ENCODE assay signal across 14 cellular contexts in genomic region chr16:86091976-86092375, GRCh38.
DNase-seq lines count a peak whose midpoint lies in the region; TF ChIP-seq lines count a peak whose summit lies in the region.
"Had no signal": no experiment of that assay in that cellular context is flagged by ENCODE, and none has a peak within 500 bp of the region (broad histone marks: within the 10 kb centered on the region; RNA-seq: fewer than 3 reads in every experiment).

No MANE protein-coding gene starts in this region.

- no peak overlapping the region for H2BK5ac ChIP-seq in mesenchymal stem cell (ENCODE audit: low read depth, low read length, poor library complexity, severe bottlenecking)

- H3K36me3 ChIP-seq in Peyer's patch (no peaks in the 10 kb centered on the region), mesenchymal stem cell (ENCODE audit: control insufficient read depth in 1 of 2, insufficient read depth in 2 of 2, low read depth in 1 of 2, low read length in 2 of 2) (no peaks in the 10 kb centered on the region), suprapubic skin (no peaks in the 10 kb centered on the region)
- H3K36me3 ChIP-seq: BE2C, HAP-1 had no signal

- TF ChIP-seq POLR2A in Peyer's patch (IDR thresholded peaks at IDR 0.05): no peak
- TF ChIP-seq POLR2A in suprapubic skin (IDR thresholded peaks at IDR 0.05): no peak

- no peak overlapping the region for H3K14ac ChIP-seq in mesenchymal stem cell (ENCODE audit: low read length in 2 of 2)

- H3K23ac ChIP-seq in mesenchymal stem cell (ENCODE audit: low read length in 2 of 2): no peak overlapping the region

- H2AFZ ChIP-seq in mesenchymal stem cell (ENCODE audit: low read depth, low read length): no peak overlapping the region

- H2BK15ac ChIP-seq in mesenchymal stem cell (ENCODE audit: low read depth, poor library complexity, severe bottlenecking): no peak overlapping the region

- TF ChIP-seq EP300 in suprapubic skin (IDR thresholded peaks at IDR 0.05): no peak

- H2BK12ac ChIP-seq in mesenchymal stem cell (ENCODE audit: low read length in 2 of 2): no peak overlapping the region

- no peak overlapping the region for H3K4me2 ChIP-seq in mesenchymal stem cell (ENCODE audit: low read length, poor library complexity, severe bottlenecking)

- H2BK120ac ChIP-seq in mesenchymal stem cell (ENCODE audit: low read depth, low read length): no peak overlapping the region

- H3K9me3 ChIP-seq in Peyer's patch (no peaks in the 10 kb centered on the region), mesenchymal stem cell (ENCODE audit: control insufficient read depth, low read length) (no peaks in the 10 kb centered on the region), suprapubic skin (no peaks in the 10 kb centered on the region)
- H3K9me3 ChIP-seq: BE2C, HAP-1 had no signal

- H4K8ac ChIP-seq in mesenchymal stem cell (ENCODE audit: low read length): peak overlapping the region; percentile 17

- H3K9ac ChIP-seq in mesenchymal stem cell (ENCODE audit: low read length): no peak overlapping the region

- peaks cover 11% of the 10 kb centered on the region for H3K4me1 Mint-ChIP-seq in CD14-positive monocyte

- WGBS in mesenchymal stem cell: 96% methylated on average over 6 of the region's 7 CpGs
- 87% methylated on average over 7 of the region's 7 CpGs for WGBS in suprapubic skin

- no peak overlapping the region for H2AK5ac ChIP-seq in mesenchymal stem cell (ENCODE audit: low read length, severe bottlenecking)

- H3K27me3 Mint-ChIP-seq in CD14-positive monocyte (ENCODE audit: low read depth in 3 of 3): peaks cover 2 to 8% (median 4%) of the 10 kb centered on the region in 3 donors
- H3K27me3 Mint-ChIP-seq: CD4-positive, alpha-beta T cell had no signal

- no peak overlapping the region for H3K27ac ChIP-seq in Peyer's patch
- H3K27ac ChIP-seq in mesenchymal stem cell (ENCODE audit: low read length, poor library complexity, severe bottlenecking): no peak overlapping the region
- H3K27ac ChIP-seq in suprapubic skin: no peak overlapping the region
- H3K27ac ChIP-seq: HL-60 had no signal

- H3K27me3 ChIP-seq in Peyer's patch: no peaks in the 10 kb centered on the region
- H3K27me3 ChIP-seq in mesenchymal stem cell (ENCODE audit: control insufficient read depth in 1 of 2, insufficient read depth in 1 of 2, low read length in 2 of 2): peaks cover 0 to 44% of the 10 kb centered on the region in 2 experiments
- peaks cover 40% of the 10 kb centered on the region for H3K27me3 ChIP-seq in suprapubic skin
- H3K27me3 ChIP-seq: BE2C had no signal

- no peaks in the 10 kb centered on the region for H3K79me1 ChIP-seq in mesenchymal stem cell (replicated peaks; ENCODE audit: low read length, poor library complexity, severe bottlenecking)

- H3K4me3 Mint-ChIP-seq in CD14-positive monocyte: no peak overlapping the region
- H3K4me3 Mint-ChIP-seq: CD4-positive, alpha-beta T cell had no signal

- H3K4me3 ChIP-seq in Peyer's patch: no peak overlapping the region
- no peak overlapping the region for H3K4me3 ChIP-seq in mesenchymal stem cell (ENCODE audit: insufficient read depth in 1 of 2, low read depth in 1 of 2, low read length in 2 of 2)
- no peak overlapping the region for H3K4me3 ChIP-seq in suprapubic skin
- H3K4me3 ChIP-seq: HAP-1 had no signal

- intact Hi-C loops in CD14-positive monocyte (cut with micrococcal nuclease): no loop called here

- no peaks in the 10 kb centered on the region for H3K36me3 Mint-ChIP-seq in CD14-positive monocyte

- H3K18ac ChIP-seq in mesenchymal stem cell (ENCODE audit: low read depth in 1 of 2, low read length in 2 of 2): no peak overlapping the region

- DNase-seq in CD14-positive monocyte (ENCODE audit: low spot score): peak; percentile 8
- peak in 2 of 3 donors; percentile 5 to 18 for DNase-seq in Peyer's patch
- DNase-seq in mesenchymal stem cell: no peak
- DNase-seq in suprapubic skin (ENCODE audit: low spot score in 2 of 2): peak; percentile 21 to 61
- no peak for DNase-seq in SKM-1 treated with dmso at 0.1 percent for 144 hours (lab: John Stamatoyannopoulos, UW; ENCODE audit: unreplicated experiment)
- no peak for DNase-seq in iPS-NIHi11 (ENCODE audit: low spot score)
- DNase-seq in activated CD4-positive, alpha-beta T cell treated with anti-CD3 and anti-CD28 coated beads, Interleukin-2, amount 50 U/mL, for 48 hours: no peak
- DNase-seq: ACHN; BE2C; C1 segment of cervical spinal cord; CD4-positive, alpha-beta T cell had no signal

- TF ChIP-seq CTCF in CD14-positive monocyte (IDR thresholded peaks at IDR 0.05): no peak
- no peak for TF ChIP-seq CTCF in Peyer's patch (IDR thresholded peaks at IDR 0.05)
- TF ChIP-seq CTCF in suprapubic skin (IDR thresholded peaks at IDR 0.05): no peak

- no peaks in the 10 kb centered on the region for H3K4me1 ChIP-seq in Peyer's patch
- no peaks in the 10 kb centered on the region for H3K4me1 ChIP-seq in mesenchymal stem cell (ENCODE audit: control insufficient read depth, insufficient read depth, low read depth, low read length)
- H3K4me1 ChIP-seq in suprapubic skin: no peaks in the 10 kb centered on the region
- H3K4me1 ChIP-seq: BE2C, Caco-2, HAP-1 had no signal

- H3K4ac ChIP-seq in mesenchymal stem cell (ENCODE audit: low read depth in 1 of 2, low read length in 2 of 2): no peak overlapping the region

- H3K27ac Mint-ChIP-seq in CD14-positive monocyte: no peak overlapping the region
- H3K27ac Mint-ChIP-seq: CD4-positive, alpha-beta T cell had no signal

- no peak overlapping the region for H4K91ac ChIP-seq in mesenchymal stem cell (ENCODE audit: low read length)

- H3K9me3 Mint-ChIP-seq in CD14-positive monocyte: peaks cover 0 to 3% (median 0%) of the 10 kb centered on the region in 7 donors
- H3K9me3 Mint-ChIP-seq: CD4-positive, alpha-beta T cell had no signal

Comparison
In these comparisons a context has a peak if more than half of its experiments do, and no peak if none do; other contexts are left out.
1. DNase-seq: peak in CD14-positive monocyte (single experiment), Peyer's patch (2 of 3) and suprapubic skin (2 of 2); none in mesenchymal stem cell (single experiment), SKM-1 treated with dmso at 0.1 percent for 144 hours (single experiment), iPS-NIHi11 (single experiment) and activated CD4-positive, alpha-beta T cell treated with anti-CD3 and anti-CD28 coated beads, Interleukin-2, amount 50 U/mL, for 48 hours (0 of 2).